ENCODE assay signal across 11 cellular contexts in genomic region chr16:12323007-12323699, GRCh38.
A peak's percentile ranks its signal among the peaks of the same experiment; 100 is the strongest.
DNase-seq lines count a peak whose midpoint lies in the region; TF ChIP-seq lines count a peak whose summit lies in the region.
"Had no signal": no experiment of that assay in that cellular context is flagged by ENCODE, and none has a peak within 500 bp of the region (broad histone marks: within the 10 kb centered on the region; RNA-seq: fewer than 3 reads in every experiment).

No MANE protein-coding gene starts in this region.

- no peaks in the 10 kb centered on the region for H3K9me3 ChIP-seq in vagina
- H3K9me3 ChIP-seq: breast epithelium had no signal

- peaks cover 1% of the 10 kb centered on the region for H3K36me3 Mint-ChIP-seq in T-helper 2 cell treated with Interferon-gamma antibody and Interleukin-4, amounts not matched to agents 5 μg/mL and 100 μg/mL, for 36 hours (ENCODE audit: low read depth)
- peaks cover 5% of the 10 kb centered on the region for H3K36me3 Mint-ChIP-seq in stimulated activated naive CD8-positive, alpha-beta T cell treated with anti-CD3 and anti-CD28 coated beads, Interleukin-15, Interleukin-2, amounts not matched to agents 100 ng/mL and 50 ng/mL, for 24 hours (ENCODE audit: low read depth)

- H3K4me1 Mint-ChIP-seq in T-helper 2 cell treated with Interferon-gamma antibody and Interleukin-4, amounts not matched to agents 5 μg/mL and 100 μg/mL, for 36 hours (ENCODE audit: low read depth): no peaks in the 10 kb centered on the region
- H3K4me1 Mint-ChIP-seq in stimulated activated naive CD8-positive, alpha-beta T cell treated with anti-CD3 and anti-CD28 coated beads, Interleukin-15, Interleukin-2, amounts not matched to agents 100 ng/mL and 50 ng/mL, for 24 hours (ENCODE audit: low read depth): peaks cover 30% of the 10 kb centered on the region

- H3K4me3 ChIP-seq in fibroblast of mammary gland (ENCODE audit: control insufficient read depth, low read depth, low read length) (no peak overlapping the region), vagina (no peak overlapping the region)
- H3K4me3 ChIP-seq: breast epithelium had no signal

- TF ChIP-seq CTCF in fibroblast of mammary gland (conservative IDR thresholded peaks at IDR 0.05; ENCODE audit: control insufficient read depth, insufficient read depth, low read depth, low read length) (no peak), vagina (IDR thresholded peaks at IDR 0.05) (no peak)

- no peak overlapping the region for H3K27ac ChIP-seq in vagina
- H3K27ac ChIP-seq: breast epithelium had no signal

- no peaks in the 10 kb centered on the region for H3K27me3 ChIP-seq in vagina
- H3K27me3 ChIP-seq: breast epithelium had no signal

- DNase-seq in activated naive CD4-positive, alpha-beta T cell treated with Interleukin-2 at 50 U/mL for 16 hours: peak; percentile 46
- DNase-seq in activated naive CD4-positive, alpha-beta T cell treated with anti-CD3 and anti-CD28 coated beads, Interleukin-2, amount 50 U/mL, for 16 hours: no peak
- DNase-seq in T-helper 2 cell treated with Interferon-gamma antibody and Interleukin-4, amounts not matched to agents 5 μg/mL and 100 μg/mL, for 36 hours (ENCODE audit: low spot score): peak; percentile 37
- DNase-seq in fibroblast of mammary gland (ENCODE audit: low read depth) (peak; percentile 17), ureter (ENCODE audit: low spot score) (no peak), vagina (ENCODE audit: extremely low spot score in 2 of 2) (no peak), DMS114 treated with DMSO at 0.1 percent for 48 hours (lab: John Stamatoyannopoulos, UW; ENCODE audit: unreplicated experiment) (no peak)
- DNase-seq: H7, NCI-H446 treated with DMSO at 0.1 percent for 48 hours had no signal

- intact Hi-C loops in vagina (cut with DNase I): no loop called here

- H3K27me3 Mint-ChIP-seq in T-helper 2 cell treated with Interferon-gamma antibody and Interleukin-4, amounts not matched to agents 5 μg/mL and 100 μg/mL, for 36 hours (ENCODE audit: low read depth): no peaks in the 10 kb centered on the region
- no peaks in the 10 kb centered on the region for H3K27me3 Mint-ChIP-seq in stimulated activated naive CD8-positive, alpha-beta T cell treated with anti-CD3 and anti-CD28 coated beads, Interleukin-15, Interleukin-2, amounts not matched to agents 100 ng/mL and 50 ng/mL, for 24 hours

- no peak overlapping the region for H3K4me3 Mint-ChIP-seq in T-helper 2 cell treated with Interferon-gamma antibody and Interleukin-4, amounts not matched to agents 5 μg/mL and 100 μg/mL, for 36 hours
- peak overlapping the region; percentile 3 for H3K4me3 Mint-ChIP-seq in stimulated activated naive CD8-positive, alpha-beta T cell treated with anti-CD3 and anti-CD28 coated beads, Interleukin-15, Interleukin-2, amounts not matched to agents 100 ng/mL and 50 ng/mL, for 24 hours

- TF ChIP-seq POLR2A in vagina (IDR thresholded peaks at IDR 0.05): no peak

- no peak overlapping the region for H3K27ac Mint-ChIP-seq in T-helper 2 cell treated with Interferon-gamma antibody and Interleukin-4, amounts not matched to agents 5 μg/mL and 100 μg/mL, for 36 hours
- H3K27ac Mint-ChIP-seq in stimulated activated naive CD8-positive, alpha-beta T cell treated with anti-CD3 and anti-CD28 coated beads, Interleukin-15, Interleukin-2, amounts not matched to agents 100 ng/mL and 50 ng/mL, for 24 hours: peak overlapping the region; percentile 82

- H3K9me3 Mint-ChIP-seq in T-helper 2 cell treated with Interferon-gamma antibody and Interleukin-4, amounts not matched to agents 5 μg/mL and 100 μg/mL, for 36 hours: peaks cover 25% of the 10 kb centered on the region
- no peaks in the 10 kb centered on the region for H3K9me3 Mint-ChIP-seq in stimulated activated naive CD8-positive, alpha-beta T cell treated with anti-CD3 and anti-CD28 coated beads, Interleukin-15, Interleukin-2, amounts not matched to agents 100 ng/mL and 50 ng/mL, for 24 hours

- no peaks in the 10 kb centered on the region for H3K36me3 ChIP-seq in vagina
- H3K36me3 ChIP-seq: breast epithelium had no signal

- no peaks in the 10 kb centered on the region for H3K4me1 ChIP-seq in vagina
- H3K4me1 ChIP-seq: breast epithelium had no signal

Comparison
In these comparisons a context has a peak if more than half of its experiments do, and no peak if none do; other contexts are left out.
1. DNase-seq: peak in activated naive CD4-positive, alpha-beta T cell treated with Interleukin-2 at 50 U/mL for 16 hours (single experiment), T-helper 2 cell treated with Interferon-gamma antibody and Interleukin-4, amounts not matched to agents 5 μg/mL and 100 μg/mL, for 36 hours (single experiment) and fibroblast of mammary gland (single experiment); none in activated naive CD4-positive, alpha-beta T cell treated with anti-CD3 and anti-CD28 coated beads, Interleukin-2, amount 50 U/mL, for 16 hours (single experiment), ureter (single experiment), vagina (0 of 2) and DMS114 treated with DMSO at 0.1 percent for 48 hours (single experiment).